Comparison of ENCODE assay signal across 20 cellular contexts in the genomic region with DNA sequence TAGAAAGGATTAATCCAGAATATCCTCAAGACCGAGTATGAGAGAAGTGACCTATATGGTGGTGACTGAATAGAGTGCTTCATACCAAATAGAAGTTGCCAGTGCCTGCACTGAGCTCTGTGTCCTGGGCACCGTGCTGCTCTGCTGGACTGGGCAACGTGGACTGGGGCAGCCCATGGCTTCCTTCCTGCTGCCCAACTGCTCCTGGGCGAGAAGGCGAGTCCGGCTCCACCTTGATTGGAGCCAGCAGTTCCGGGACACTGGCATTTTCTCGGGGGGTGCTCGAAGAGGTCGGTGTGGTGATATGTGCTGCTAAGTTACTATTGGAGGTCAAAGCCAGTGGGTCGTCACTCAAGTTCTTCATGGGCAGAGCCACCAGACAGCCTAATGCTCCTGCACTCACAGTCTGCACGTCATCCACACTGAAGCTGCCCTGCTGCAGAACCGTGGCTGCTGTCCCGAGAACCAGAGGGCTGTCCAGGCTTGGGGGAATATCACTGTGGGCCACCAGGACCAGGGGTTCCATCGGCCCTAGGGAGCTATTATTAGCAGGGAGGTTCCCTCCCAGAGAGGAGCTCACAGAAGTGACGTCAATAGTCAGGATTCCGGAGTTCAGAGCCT. TPM values are rescaled to one million over a fixed set of nuclear protein-coding genes. Genes with fewer than 3 reads are reported as not detected.
DNase-seq lines count a peak whose midpoint lies in the region; ATAC-seq, FAIRE-seq and TF ChIP-seq lines count a peak whose summit lies in the region.
"Had no signal": no experiment of that assay in that cellular context is flagged by ENCODE, and none has a peak within 500 bp of the region (broad histone marks: within the 10 kb centered on the region; RNA-seq: fewer than 3 reads in every experiment).

No MANE protein-coding gene starts in this region.

- H3K9ac ChIP-seq in endodermal cell (ENCODE audit: extremely low read depth, low read length, poor library complexity, severe bottlenecking) (no peak overlapping the region), skeletal muscle tissue (ENCODE audit: low read depth in 1 of 3, low read length in 3 of 3) (peak overlapping the region in 2 of 3 donors; percentile 26 to 64)

- no peak for ATAC-seq in activated CD4-positive, CD25-positive, alpha-beta regulatory T cell treated with anti-CD3 and anti-CD28 coated beads, Interleukin-2, amount 50 U/mL, for 24 hours
- ATAC-seq in left lobe of liver, result no peak
- no peak for ATAC-seq in GM19324 (IDR thresholded peaks at IDR 0.05; ENCODE audit: low FRiP score, unreplicated experiment)
- ATAC-seq: CD8-positive, alpha-beta T cell; GM23338 had no signal

- WGBS in endodermal cell (ENCODE audit: insufficient coverage in 1 of 2, insufficient read length in 1 of 2), 2 experiments, result 94 to 96% methylated on average over 16 to 17 of the region's 17 CpGs

- peaks cover 78% of the 10 kb centered on the region for H3K36me3 Mint-ChIP-seq in endodermal cell (ENCODE audit: low read depth)

- FAIRE-seq in RCC 7860 (lab: Jason Lieb, UNC), result no peak
- FAIRE-seq: D721Med, G401.6 had no signal

- H3K4me1 Mint-ChIP-seq in endodermal cell, result peaks cover 5% of the 10 kb centered on the region
- H3K4me1 Mint-ChIP-seq: GM23338 had no signal

- H3K4me3 ChIP-seq in endodermal cell (ENCODE audit: low read length) (no peak overlapping the region), skeletal muscle tissue (ENCODE audit: low read length in 3 of 3) (peak overlapping the region in 1 of 3 donors; percentile 12)
- H3K4me3 ChIP-seq: GM23338, Peyer's patch had no signal

- no peaks in the 10 kb centered on the region for H3K9me3 Mint-ChIP-seq in endodermal cell
- H3K9me3 Mint-ChIP-seq: CD8-positive, alpha-beta T cell; GM23338 had no signal

- H3K27ac ChIP-seq in endodermal cell (ENCODE audit: low read depth, low read length) (no peak overlapping the region), skeletal muscle tissue (ENCODE audit: low read depth, low read length) (peak overlapping the region; percentile 80)
- H3K27ac ChIP-seq: 22Rv1, Peyer's patch had no signal

- no peaks in the 10 kb centered on the region for H3K27me3 Mint-ChIP-seq in endodermal cell (ENCODE audit: insufficient read depth)

- no peaks in the 10 kb centered on the region for H3K4me1 ChIP-seq in endodermal cell (ENCODE audit: control insufficient read depth, insufficient read depth, low read length)
- H3K4me1 ChIP-seq in skeletal muscle tissue (ENCODE audit: control insufficient read depth in 3 of 3, insufficient read depth in 3 of 3, low read length in 3 of 3), result peaks cover 68 to 85% (median 71%) of the 10 kb centered on the region in 3 donors
- H3K4me1 ChIP-seq: Peyer's patch had no signal

- H3K36me3 ChIP-seq in endodermal cell (ENCODE audit: control insufficient read depth, insufficient read depth, low read length) (peaks cover 89% of the 10 kb centered on the region), skeletal muscle tissue (ENCODE audit: control insufficient read depth in 3 of 3, insufficient read depth in 3 of 3, low read length in 3 of 3) (peaks cover 64 to 76% (median 68%) of the 10 kb centered on the region in 3 donors)

- peak; percentile 21 for DNase-seq in activated CD4-positive, CD25-positive, alpha-beta regulatory T cell treated with anti-CD3 and anti-CD28 coated beads, Interleukin-2, amount 50 U/mL, for 72 hours
- DNase-seq in endodermal cell, result peak; percentile 17
- peak; percentile 34 for DNase-seq in left lobe of liver (ENCODE audit: low spot score)
- no peak for DNase-seq in NCI-H1436 (lab: John Stamatoyannopoulos, UW)
- DNase-seq in RCC 7860 (ENCODE audit: low spot score), result no peak
- DNase-seq: CD8-positive, alpha-beta T cell; DMS79 treated with DMSO at 0.1 percent for 48 hours; MV-4-11; NCI-H1417 treated with DMSO at 0.1 percent for 48 hours; NCI-H2029 treated with DMSO at 0.1 percent for 48 hours; NCI-H510A treated with DMSO at 0.1 percent for 48 hours had no signal

- no peak overlapping the region for H3K27ac Mint-ChIP-seq in endodermal cell
- H3K27ac Mint-ChIP-seq: CD8-positive, alpha-beta T cell; GM23338 had no signal

- no peak overlapping the region for H3K4me3 Mint-ChIP-seq in endodermal cell
- H3K4me3 Mint-ChIP-seq: CD8-positive, alpha-beta T cell; GM23338 had no signal

- no peak for TF ChIP-seq CTCF in endodermal cell (conservative IDR thresholded peaks at IDR 0.05)

- no peaks in the 10 kb centered on the region for H3K9me3 ChIP-seq in endodermal cell (ENCODE audit: control insufficient read depth, low read length)
- no peaks in the 10 kb centered on the region for H3K9me3 ChIP-seq in skeletal muscle tissue (ENCODE audit: control insufficient read depth in 3 of 3, low read length in 3 of 3)
- H3K9me3 ChIP-seq: Peyer's patch had no signal

- H3K27me3 ChIP-seq in endodermal cell (ENCODE audit: control insufficient read depth, insufficient read depth, low read length, poor library complexity, severe bottlenecking), result no peaks in the 10 kb centered on the region
- no peaks in the 10 kb centered on the region for H3K27me3 ChIP-seq in skeletal muscle tissue (ENCODE audit: control insufficient read depth in 3 of 3, insufficient read depth in 3 of 3, low read length in 3 of 3)
- H3K27me3 ChIP-seq: Peyer's patch had no signal

RNA-seq across cellular contexts. Expression of a gene that starts 14.1 kb away (rescaled TPM):
- total RNA-seq in endodermal cell (10 to 100 TPM; 30.5 to 31.6 TPM), left lobe of liver (21.5 TPM), skeletal muscle tissue (18.8 TPM)
- polyA plus RNA-seq in endodermal cell (2013, experiment 1 of 2), result 22.5 TPM
- 21.5 TPM for polyA plus RNA-seq in endodermal cell (2013, experiment 2 of 2)

RNA-seq across cellular contexts. Expression of a gene that starts 56.0 kb away (rescaled TPM):
- total RNA-seq in endodermal cell (not detected), left lobe of liver (112 TPM), skeletal muscle tissue (not detected)
- polyA plus RNA-seq in endodermal cell (2013, experiment 1 of 2), result not detected
- not detected for polyA plus RNA-seq in endodermal cell (2013, experiment 2 of 2)
- total RNA-seq: CD8-positive, alpha-beta T cell; GM23338; Peyer's patch had no signal
- polyA plus RNA-seq: BJ, GM23338 had no signal

Comparison
In these comparisons a context has a peak if more than half of its experiments do, and no peak if none do; other contexts are left out.
1. DNase-seq: peak in activated CD4-positive, CD25-positive, alpha-beta regulatory T cell treated with anti-CD3 and anti-CD28 coated beads, Interleukin-2, amount 50 U/mL, for 72 hours (single experiment), endodermal cell (single experiment) and left lobe of liver (single experiment); none in NCI-H1436 (single experiment) and RCC 7860 (single experiment).
2. RNA of a gene that starts 56.0 kb away (total RNA-seq): 112 TPM in left lobe of liver (single experiment); not detected in endodermal cell and not detected in skeletal muscle tissue (single experiment); every median in the first group is over 100 times any median in the second.